8 cellular contexts compared by ENCODE assay signal in genomic region chr15:75532413-75533250, GRCh38. TPM values are rescaled to one million over a fixed set of nuclear protein-coding genes. Genes with fewer than 3 reads are reported as not detected.
A peak's percentile ranks its signal among the peaks of the same experiment; 100 is the strongest.
DNase-seq lines count a peak whose midpoint lies in the region; ATAC-seq and TF ChIP-seq lines count a peak whose summit lies in the region.

No MANE protein-coding gene starts in this region.

- peaks cover 13% of the 10 kb centered on the region for H3K4me1 ChIP-seq in ovary (ENCODE audit: insufficient read depth)

- DNase-seq in Right ventricle myocardium inferior (ENCODE audit: missing footprints) (no peak), cardiac septum (ENCODE audit: low spot score) (no peak), SKM-1 (lab: John Stamatoyannopoulos, UW; ENCODE audit: unreplicated experiment) (peak; percentile 18), foreskin fibroblast (peak; percentile 76 to 88), ovary (peak; percentile 48 to 76 (median 69)), NCI-H187 treated with DMSO at 0.1 percent for 48 hours (lab: John Stamatoyannopoulos, UW) (no peak)
- DNase-seq in stimulated activated CD4-positive, alpha-beta T cell treated with anti-CD3 and anti-CD28 coated beads, Interleukin-4, amount 100 ng/mL, for 24 hours: no peak
- DNase-seq in stimulated activated naive CD4-positive, alpha-beta T cell treated with Interleukin-2 at 50 U/mL for 16 hours (lab: John Stamatoyannopoulos, UW): no peak

- H3K4me3 ChIP-seq in foreskin fibroblast (ENCODE audit: low read depth in 1 of 2, low read length in 2 of 2) (no peak overlapping the region), ovary (no peak overlapping the region)

- H3K36me3 ChIP-seq in ovary: no peaks in the 10 kb centered on the region

- 0 to 10% (median 2%) methylated on average over 1 of the region's 1 CpG for WGBS in ovary, 3 donors

- no peaks in the 10 kb centered on the region for H3K27me3 ChIP-seq in ovary

- ATAC-seq in Right ventricle myocardium inferior: peak; percentile 96

- no peak for TF ChIP-seq EP300 in ovary (IDR thresholded peaks at IDR 0.05)

- TF ChIP-seq POLR2A in ovary (IDR thresholded peaks at IDR 0.05): no peak

- intact Hi-C loops in Right ventricle myocardium inferior (cut with DNase I) (loop anchor here (2.0 kb wide), 1 partner anchor 46 kb away; the partner anchor contains the start of gene PTPN9), cardiac septum (cut with DNase I) (loop anchor here (5.0 kb wide), 1 partner anchor 40 kb away; no protein-coding TSS in a partner anchor), ovary (cut with DNase I) (no loop called here)

- H3K27ac ChIP-seq in ovary: peak overlapping the region; percentile 20 to 37

- TF ChIP-seq CTCF in foreskin fibroblast (IDR thresholded peaks at IDR 0.05; ENCODE audit: low read depth, low read length) (peak; percentile 23), ovary (IDR thresholded peaks at IDR 0.05) (peak in 1 of 3 donors; percentile 66)

- H3K9me3 ChIP-seq in ovary: no peaks in the 10 kb centered on the region

RNA-seq across cellular contexts. Expression of gene PTPN9, which starts 46.5 kb away (rescaled TPM):
- 9.3 TPM for total RNA-seq in Right ventricle myocardium inferior
- 8.8 TPM for total RNA-seq in cardiac septum
- total RNA-seq in ovary: 10 to 100 TPM; 12.2 to 32.4 (median 21.8) TPM
- polyA plus RNA-seq in ovary: 10 to 100 TPM; 16.9 to 34.8 TPM

Comparison
In these comparisons a context has a peak if more than half of its experiments do, and no peak if none do; other contexts are left out.
1. DNase-seq: peak in SKM-1 (single experiment), foreskin fibroblast (2 of 2) and ovary (5 of 5); none in Right ventricle myocardium inferior (single experiment), cardiac septum (single experiment), stimulated activated CD4-positive, alpha-beta T cell treated with anti-CD3 and anti-CD28 coated beads, Interleukin-4, amount 100 ng/mL, for 24 hours (single experiment), stimulated activated naive CD4-positive, alpha-beta T cell treated with Interleukin-2 at 50 U/mL for 16 hours (single experiment) and NCI-H187 treated with DMSO at 0.1 percent for 48 hours (single experiment).
2. intact Hi-C loops: an anchor here in Right ventricle myocardium inferior (2.0 kb wide) and cardiac septum (5.0 kb wide); none called in ovary.